8 cellular contexts compared by ENCODE assay signal in the genomic region with DNA sequence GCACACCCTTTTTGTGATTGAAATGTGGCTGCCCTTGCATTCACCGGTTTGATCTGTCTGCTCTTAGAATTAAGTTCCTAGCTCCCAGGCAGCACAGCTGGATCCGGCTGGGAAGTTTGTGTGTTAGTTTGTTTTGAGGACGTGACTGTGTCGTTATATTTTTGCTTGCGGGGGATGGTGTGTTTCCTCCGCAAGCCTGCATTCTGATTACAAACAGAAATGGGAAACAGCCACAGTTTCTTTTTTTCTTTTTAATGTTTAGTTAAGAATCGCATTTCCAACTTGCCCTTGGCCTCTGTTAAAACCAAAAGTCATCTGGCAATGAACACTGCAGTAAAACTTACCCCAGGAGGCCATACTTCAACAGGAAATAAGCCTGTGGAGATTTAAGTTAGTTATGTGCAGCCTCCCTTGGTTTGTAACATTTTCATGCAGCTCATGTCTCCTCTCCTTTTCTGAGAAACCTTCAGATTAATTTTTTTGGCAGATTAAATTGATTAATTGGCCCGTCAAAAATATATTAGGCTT.
DNase-seq lines count a peak whose midpoint lies in the region; FAIRE-seq and TF ChIP-seq lines count a peak whose summit lies in the region.

No MANE protein-coding gene starts in this region.

- H3K27ac ChIP-seq in layer of hippocampus (ENCODE audit: low read depth, low read length), result peak overlapping the region; percentile 75

- peak; percentile 52 for DNase-seq in NCI-H748 (lab: John Stamatoyannopoulos, UW; ENCODE audit: unreplicated experiment)
- no peak for DNase-seq in NCI-H748 treated with DMSO at 0.1 percent for 48 hours (lab: John Stamatoyannopoulos, UW)
- DNase-seq in brain pericyte (ENCODE audit: low read depth, low spot score), result peak; percentile 73
- peak; percentile 28 for DNase-seq in stromal cell of bone marrow (ENCODE audit: low read depth)
- DNase-seq in hippocampal formation (lab: John Stamatoyannopoulos, UW), result no peak
- DNase-seq in GM19239 (ENCODE audit: insufficient read length, low spot score), result no peak

- H3K9me3 ChIP-seq in Loucy (ENCODE audit: insufficient read depth, low read depth, low read length), result no peaks in the 10 kb centered on the region

- H3K4me1 ChIP-seq in Loucy (ENCODE audit: insufficient read depth, low read length, poor library complexity, severe bottlenecking), result peaks cover 38% of the 10 kb centered on the region

- H3K9me2 ChIP-seq in Loucy (replicated peaks; ENCODE audit: low read depth, low read length), result no peaks in the 10 kb centered on the region

- H2AFZ ChIP-seq in Loucy (ENCODE audit: low read length), result peak overlapping the region; percentile 88

- peaks cover 41% of the 10 kb centered on the region for H4K20me1 ChIP-seq in Loucy (ENCODE audit: insufficient read depth, low read length, poor library complexity, severe bottlenecking)

- FAIRE-seq in GM19239 (lab: Jason Lieb, UNC), result no peak

- peaks cover 56% of the 10 kb centered on the region for H3K79me2 ChIP-seq in Loucy (ENCODE audit: insufficient read depth, low read length)

- H3K4me3 ChIP-seq in Loucy (ENCODE audit: low read length, poor library complexity, severe bottlenecking), result peak overlapping the region; percentile 81

- H3K27me3 ChIP-seq in Loucy (ENCODE audit: insufficient read depth, low read length, poor library complexity, severe bottlenecking), result no peaks in the 10 kb centered on the region
- H3K27me3 ChIP-seq in layer of hippocampus (ENCODE audit: control insufficient read depth, insufficient read depth, low read length), result no peaks in the 10 kb centered on the region

- H3F3A ChIP-seq in Loucy (ENCODE audit: low read depth), result no peaks in the 10 kb centered on the region

- H3K4me2 ChIP-seq in Loucy (ENCODE audit: low read depth, low read length, poor library complexity, severe bottlenecking), result peak overlapping the region; percentile 88

- no peak for TF ChIP-seq CTCF in Loucy (conservative IDR thresholded peaks at IDR 0.05; ENCODE audit: low read length)

- H3K9ac ChIP-seq in Loucy (ENCODE audit: low read depth, low read length, poor library complexity, severe bottlenecking), result peak overlapping the region; percentile 71

- H3K36me3 ChIP-seq in Loucy (ENCODE audit: insufficient read depth, low read length), result no peaks in the 10 kb centered on the region

Comparison
In these comparisons a context has a peak if more than half of its experiments do, and no peak if none do; other contexts are left out.
1. DNase-seq: peak in NCI-H748 (single experiment), brain pericyte (single experiment) and stromal cell of bone marrow (single experiment); none in NCI-H748 treated with DMSO at 0.1 percent for 48 hours (single experiment), hippocampal formation (0 of 2) and GM19239 (single experiment).